2 cellular contexts compared by ENCODE assay signal in genomic region chr7:100568176-100568935, GRCh38.
TF ChIP-seq lines count a peak whose summit lies in the region.

No MANE protein-coding gene starts in this region.

TF ChIP-seq in HCT116, 20 proteins besides CTCF, POLR2A, EP300 and RAD21:
- TF ChIP-seq POLR2AphosphoS5 (IDR thresholded peaks at IDR 0.05; ENCODE audit: low read depth, low read length) (0 out of 2 replicates have a peak, but pooled peaks have one; percentile 16), CBX3 (IDR thresholded peaks at IDR 0.05; ENCODE audit: low read depth) (no peak)

TF ChIP-seq in GM12878, 131 proteins besides CTCF, POLR2A, EP300 and RAD21:
- TF ChIP-seq MTA2 (IDR thresholded peaks at IDR 0.05; ENCODE audit: low read depth) = no peak
- TF ChIP-seq BCL11A (IDR thresholded peaks at IDR 0.05; ENCODE audit: low read depth, low read length) = no peak
- TF ChIP-seq POLR2AphosphoS2 (IDR thresholded peaks at IDR 0.05; ENCODE audit: low read depth, low read length) = 0 out of 2 replicates have a peak, but pooled peaks have one; percentile 62
- 0 out of 2 replicates have a peak, but pooled peaks have one; percentile 41 for TF ChIP-seq PML (IDR thresholded peaks at IDR 0.05; ENCODE audit: low read length)
- TF ChIP-seq ZBTB40 (IDR thresholded peaks at IDR 0.05; ENCODE audit: borderline replicate concordance) = no peak
